Comparison of ENCODE assay signal across 1 cellular context in genomic region chr6:20400476-20401402, GRCh38.
TF ChIP-seq lines count a peak whose summit lies in the region.

No MANE protein-coding gene starts in this region.

TF ChIP-seq in HEK293, 187 proteins besides CTCF, POLR2A, EP300 and RAD21 (continued from another document and continues in another):
- TF ChIP-seq ELK4 (IDR thresholded peaks at IDR 0.05; ENCODE audit: borderline replicate concordance, low read depth, low read length), result no peak
- no peak for TF ChIP-seq ZBTB49 (tag by site-specific recombination; IDR thresholded peaks at IDR 0.05; ENCODE audit: low read depth)
- peak; percentile 92 for TF ChIP-seq ZNF600 (tag by site-specific recombination; IDR thresholded peaks at IDR 0.05)
- no peak for TF ChIP-seq ZNF571 (tag by site-specific recombination; IDR thresholded peaks at IDR 0.05)
- no peak for TF ChIP-seq ZBTB6 (tag by site-specific recombination; IDR thresholded peaks at IDR 0.05)
- TF ChIP-seq ZNF514 (tag by site-specific recombination; IDR thresholded peaks at IDR 0.05), result no peak
- TF ChIP-seq ZNF561 (tag by site-specific recombination; IDR thresholded peaks at IDR 0.05; ENCODE audit: borderline replicate concordance), result no peak
- TF ChIP-seq ZNF311 (tag by site-specific recombination; IDR thresholded peaks at IDR 0.05; ENCODE audit: borderline replicate concordance), result no peak
- no peak for TF ChIP-seq ZNF518A (tag by site-specific recombination; conservative IDR thresholded peaks at IDR 0.05; ENCODE audit: low read depth)
- TF ChIP-seq HIC1 (tag by site-specific recombination; IDR thresholded peaks at IDR 0.05), result 0 out of 2 replicates have a peak, but pooled peaks have one; percentile 57
- TF ChIP-seq GLIS2 (tag by site-specific recombination; IDR thresholded peaks at IDR 0.05), result peak; percentile 49; the same call in 1 of the 2 replicates
- no peak for TF ChIP-seq HOXA7 (CRISPR knock-in tag; IDR thresholded peaks at IDR 0.05; ENCODE audit: borderline replicate concordance)
- TF ChIP-seq ZNF785 (tag by site-specific recombination; IDR thresholded peaks at IDR 0.05), result no peak
- no peak for TF ChIP-seq ZNF121 (tag by site-specific recombination; IDR thresholded peaks at IDR 0.05)
- no peak; the same call in 1 of the 2 replicates for TF ChIP-seq YY1 (tag by site-specific recombination; IDR thresholded peaks at IDR 0.05)
- peak; percentile 85 for TF ChIP-seq ZFHX2 (tag by site-specific recombination; conservative IDR thresholded peaks at IDR 0.05)
- no peak for TF ChIP-seq ZNF169 (tag by site-specific recombination; IDR thresholded peaks at IDR 0.05)
- TF ChIP-seq BCL6B (tag by site-specific recombination; IDR thresholded peaks at IDR 0.05), result no peak
- no peak for TF ChIP-seq ZNF548 (tag by site-specific recombination; IDR thresholded peaks at IDR 0.05)
- TF ChIP-seq ZBTB20 (tag by site-specific recombination; IDR thresholded peaks at IDR 0.05), result peak; percentile 99
- 0 out of 2 replicates have a peak, but pooled peaks have one; percentile 9 for TF ChIP-seq GFI1B (tag by site-specific recombination; IDR thresholded peaks at IDR 0.05)
- TF ChIP-seq ZNF341 (tag by site-specific recombination; IDR thresholded peaks at IDR 0.05; ENCODE audit: low read depth), result no peak
- no peak for TF ChIP-seq SCRT1 (tag by site-specific recombination; IDR thresholded peaks at IDR 0.05; ENCODE audit: borderline replicate concordance)
- no peak for TF ChIP-seq ZNF747 (tag by site-specific recombination; IDR thresholded peaks at IDR 0.05)
- TF ChIP-seq REST (tag by site-specific recombination; IDR thresholded peaks at IDR 0.05), result no peak
- no peak for TF ChIP-seq GLI2 (tag by site-specific recombination; IDR thresholded peaks at IDR 0.05; ENCODE audit: borderline replicate concordance, low read depth)
- TF ChIP-seq ZNF302 (tag by site-specific recombination; IDR thresholded peaks at IDR 0.05; ENCODE audit: low read depth), result no peak
- TF ChIP-seq ZNF335 (tag by site-specific recombination; conservative IDR thresholded peaks at IDR 0.05), result peak; percentile 95
- TF ChIP-seq SP3 (tag by site-specific recombination; IDR thresholded peaks at IDR 0.05), result no peak
- no peak for TF ChIP-seq REPIN1 (tag by site-specific recombination; IDR thresholded peaks at IDR 0.05; ENCODE audit: low read depth)
- no peak for TF ChIP-seq ZNF174 (tag by site-specific recombination; IDR thresholded peaks at IDR 0.05)
- no peak for TF ChIP-seq ZNF626 (tag by site-specific recombination; IDR thresholded peaks at IDR 0.05)
- no peak; the same call in 1 of the 2 replicates for TF ChIP-seq ZNF366 (tag by site-specific recombination; conservative IDR thresholded peaks at IDR 0.05)
- no peak for TF ChIP-seq ZNF112 (tag by site-specific recombination; IDR thresholded peaks at IDR 0.05)
- TF ChIP-seq SALL2 (tag by site-specific recombination; IDR thresholded peaks at IDR 0.05; ENCODE audit: borderline replicate concordance), result no peak
- no peak for TF ChIP-seq ZNF585B (tag by site-specific recombination; IDR thresholded peaks at IDR 0.05)
- TF ChIP-seq TRIM28 (IDR thresholded peaks at IDR 0.05; ENCODE audit: borderline replicate concordance, low read length), result no peak
- no peak for TF ChIP-seq ZNF621 (tag by site-specific recombination; IDR thresholded peaks at IDR 0.05)
- TF ChIP-seq OVOL3 (tag by site-specific recombination; IDR thresholded peaks at IDR 0.05), result no peak
- peak; percentile 61 for TF ChIP-seq ZBTB21 (tag by site-specific recombination; IDR thresholded peaks at IDR 0.05)
- TF ChIP-seq ZBTB44 (tag by site-specific recombination; IDR thresholded peaks at IDR 0.05), result peak; percentile 16; the same call in 1 of the 2 replicates
- peak; percentile 44; the same call in 1 of the 2 replicates for TF ChIP-seq ZNF558 (tag by site-specific recombination; IDR thresholded peaks at IDR 0.05)
